Comparison of ENCODE assay signal across 9 cellular contexts in the genomic region with DNA sequence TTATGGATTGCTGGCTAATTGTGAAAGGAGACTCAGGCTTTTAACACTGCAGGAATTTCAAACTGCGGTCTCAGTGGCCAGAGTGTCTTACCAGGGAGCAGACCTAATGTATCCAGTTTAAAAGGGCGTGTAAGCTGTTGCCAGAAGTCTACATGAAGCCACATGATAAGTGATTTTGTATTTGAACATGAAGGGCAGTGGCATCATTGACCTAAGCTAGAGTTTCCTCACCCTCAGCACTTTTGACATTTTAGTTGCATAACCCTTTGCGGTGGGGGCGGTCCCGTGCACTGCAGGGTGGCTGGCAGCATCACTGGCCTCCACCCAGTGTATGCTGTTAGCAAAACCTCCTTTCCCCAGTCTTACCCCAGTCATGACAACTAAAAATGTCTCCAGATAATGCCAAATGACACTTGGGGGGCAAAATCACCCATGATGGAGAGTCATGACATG. TPM values are rescaled to one million over a fixed set of nuclear protein-coding genes. Genes with fewer than 3 reads are reported as not detected.
DNase-seq lines count a peak whose midpoint lies in the region; ATAC-seq and TF ChIP-seq lines count a peak whose summit lies in the region.
"Had no signal": no experiment of that assay in that cellular context is flagged by ENCODE, and none has a peak within 500 bp of the region (broad histone marks: within the 10 kb centered on the region; RNA-seq: fewer than 3 reads in every experiment).

No MANE protein-coding gene starts in this region.

- H3K4me3 Mint-ChIP-seq in activated CD4-positive, alpha-beta T cell treated with anti-CD3 and anti-CD28 coated beads, Interleukin-2, amount 10 ng/mL, durations not matched to agents 24 days and 14 days, result no peak overlapping the region

- no peak for TF ChIP-seq EP300 in stomach (IDR thresholded peaks at IDR 0.05)

- no peak overlapping the region for H3K4me3 ChIP-seq in heart right ventricle
- H3K4me3 ChIP-seq in stomach, result no peak overlapping the region

- H3K4me1 ChIP-seq in heart right ventricle (peaks cover 0 to 98% (median 43%) of the 10 kb centered on the region in 9 donors), stomach (peaks cover 17 to 75% (median 37%) of the 10 kb centered on the region in 4 donors)

- H3K27me3 ChIP-seq in heart right ventricle (no peaks in the 10 kb centered on the region), stomach (no peaks in the 10 kb centered on the region)

- no peaks in the 10 kb centered on the region for H3K9me3 Mint-ChIP-seq in activated CD4-positive, alpha-beta T cell treated with anti-CD3 and anti-CD28 coated beads, Interleukin-2, amount 10 ng/mL, durations not matched to agents 24 days and 14 days

- DNase-seq in activated CD4-positive, alpha-beta T cell treated with anti-CD3 and anti-CD28 coated beads, Interleukin-2, amount 10 ng/mL, durations not matched to agents 24 days and 14 days, result peak; percentile 80
- peak; percentile 35 to 50 for DNase-seq in heart right ventricle
- peak; percentile 51 for DNase-seq in stomach
- no peak for DNase-seq in DMS79 (lab: John Stamatoyannopoulos, UW)
- DNase-seq in cerebellum (ENCODE audit: low spot score), result no peak

- no peaks in the 10 kb centered on the region for H3K9me3 ChIP-seq in heart right ventricle
- H3K9me3 ChIP-seq in stomach, result no peaks in the 10 kb centered on the region

- H3K27ac Mint-ChIP-seq in activated CD4-positive, alpha-beta T cell treated with anti-CD3 and anti-CD28 coated beads, Interleukin-2, amount 10 ng/mL, durations not matched to agents 24 days and 14 days, result peak overlapping the region; percentile 9

- WGBS in heart right ventricle, 2 donors, result 86 to 90% methylated on average over 5 of the region's 5 CpGs
- 61 to 95% (median 86%) methylated on average over 5 of the region's 5 CpGs for WGBS in stomach, 5 donors

- peak; percentile 67 for ATAC-seq in GM19395 (IDR thresholded peaks at IDR 0.05; ENCODE audit: unreplicated experiment)
- peak; percentile 58 for ATAC-seq in HG03135 (IDR thresholded peaks at IDR 0.05; ENCODE audit: unreplicated experiment)
- ATAC-seq in heart right ventricle, result peak; percentile 46 to 83 (median 69)

- intact Hi-C loops in activated CD4-positive, alpha-beta T cell treated with anti-CD3 and anti-CD28 coated beads, Interleukin-2, amount 10 ng/mL, durations not matched to agents 24 days and 14 days (cut with micrococcal nuclease), result no loop called here
- intact Hi-C loops in heart right ventricle (cut with DNase I) (loop anchor here in 1 of 10 donors (5.0 kb wide), 1 partner anchor 85 kb away; no protein-coding TSS in a partner anchor), stomach (cut with DNase I; ENCODE audit: low total_unique reads) (no loop called here)

- H3K36me3 ChIP-seq in heart right ventricle, result peaks cover 0 to 16% (median 0%) of the 10 kb centered on the region in 9 donors
- peaks cover 0 to 12% (median under 1%) of the 10 kb centered on the region in 4 donors for H3K36me3 ChIP-seq in stomach

- H3K27me3 Mint-ChIP-seq in activated CD4-positive, alpha-beta T cell treated with anti-CD3 and anti-CD28 coated beads, Interleukin-2, amount 10 ng/mL, durations not matched to agents 24 days and 14 days, result no peaks in the 10 kb centered on the region

- H3K4me1 Mint-ChIP-seq in activated CD4-positive, alpha-beta T cell treated with anti-CD3 and anti-CD28 coated beads, Interleukin-2, amount 10 ng/mL, durations not matched to agents 24 days and 14 days, result peaks cover 65% of the 10 kb centered on the region

- TF ChIP-seq POLR2A in stomach (IDR thresholded peaks at IDR 0.05), result no peak

- peaks cover 31% of the 10 kb centered on the region for H3K36me3 Mint-ChIP-seq in activated CD4-positive, alpha-beta T cell treated with anti-CD3 and anti-CD28 coated beads, Interleukin-2, amount 10 ng/mL, durations not matched to agents 24 days and 14 days (ENCODE audit: low read depth)

- TF ChIP-seq CTCF in heart right ventricle (IDR thresholded peaks at IDR 0.05) (no peak), stomach (IDR thresholded peaks at IDR 0.05) (no peak)

- H3K27ac ChIP-seq in heart right ventricle (peak overlapping the region in 8 of 10 donors; percentile 15 to 88 (median 46)), stomach (peak overlapping the region in 4 of 5 donors; percentile 65 to 80 (median 72))

RNA-seq across cellular contexts. Expression of gene GPR18, which starts 23.7 kb away (rescaled TPM):
- 5.9 and 6.3 TPM in 2 replicates for total RNA-seq in activated CD4-positive, alpha-beta T cell treated with anti-CD3 and anti-CD28 coated beads, Interleukin-2, amount 10 ng/mL, durations not matched to agents 24 days and 14 days
- total RNA-seq in heart right ventricle (under 1 TPM in 1 of 10 donors, not detected in 9; 0.95 TPM), stomach (not detected), cerebellum (not detected)
- polyA plus RNA-seq in heart right ventricle (not detected), stomach (under 1 TPM in 2 of 3 donors, not detected in 1; 0.68 to 0.76 TPM)
- polyA plus RNA-seq: keratinocyte had no signal

RNA-seq across cellular contexts. Expression of gene GPR183, which starts 25.4 kb away (rescaled TPM):
- 36.8 and 37.1 TPM in 2 replicates for total RNA-seq in activated CD4-positive, alpha-beta T cell treated with anti-CD3 and anti-CD28 coated beads, Interleukin-2, amount 10 ng/mL, durations not matched to agents 24 days and 14 days
- 1 to 10 TPM in 8 of 10 donors, under 1 TPM in 2; 0.49 to 8.6 (median 1.6) TPM for total RNA-seq in heart right ventricle
- 1 to 10 TPM; 2.2 to 2.6 TPM for polyA plus RNA-seq in heart right ventricle
- 10 to 100 TPM in 4 of 5 donors, under 1 TPM in 1; 0.58 to 24.4 (median 16.4) TPM for total RNA-seq in stomach
- polyA plus RNA-seq in stomach, result 1 to 10 TPM; 3.0 to 5.8 (median 4.5) TPM
- 1.1 TPM for total RNA-seq in cerebellum
- total RNA-seq: SK-MEL-5 had no signal
- polyA plus RNA-seq: keratinocyte had no signal

Comparison
In these comparisons a context has a peak if more than half of its experiments do, and no peak if none do; other contexts are left out.
1. DNase-seq: peak in activated CD4-positive, alpha-beta T cell treated with anti-CD3 and anti-CD28 coated beads, Interleukin-2, amount 10 ng/mL, durations not matched to agents 24 days and 14 days (single experiment), heart right ventricle (2 of 2) and stomach (single experiment); none in DMS79 (single experiment) and cerebellum (single experiment).
2. Peak in every context shown above with its lines, with median percentiles within 50 percentile points of each other: ATAC-seq.